In genomic region chr7:22350466-22351328, GRCh38 we compare ENCODE assay signal across 8 cellular contexts. TPM values are rescaled to one million over a fixed set of nuclear protein-coding genes. Genes with fewer than 3 reads are reported as not detected.
DNase-seq lines count a peak whose midpoint lies in the region; ATAC-seq, FAIRE-seq and TF ChIP-seq lines count a peak whose summit lies in the region.

No MANE protein-coding gene starts in this region.

- peaks cover 26% of the 10 kb centered on the region for H3F3A ChIP-seq in MM.1S (ENCODE audit: insufficient read depth, low read length)

- H3K4me2 ChIP-seq in MM.1S (ENCODE audit: low read depth, low read length), result peak overlapping the region; percentile 75

- no peaks in the 10 kb centered on the region for H3K9me3 ChIP-seq in MM.1S (replicated peaks; ENCODE audit: insufficient read depth, low read length)

- H3K27ac ChIP-seq in MM.1S (ENCODE audit: low read length), result peak overlapping the region; percentile 68; the same call in 1 of the 2 replicates

- peaks cover 4% of the 10 kb centered on the region for H3K9me3 Mint-ChIP-seq in T-helper 2 cell treated with Interferon-gamma antibody and Interleukin-4, amounts not matched to agents 5 μg/mL and 100 μg/mL, for 36 hours
- H3K9me3 Mint-ChIP-seq in activated T-cell treated with anti-CD3 and anti-CD28 coated beads, Interleukin-2, amount 50 U/mL, for 4 hours, result peaks cover 12% of the 10 kb centered on the region

- H3K9ac ChIP-seq in MM.1S (ENCODE audit: low read length), result peak overlapping the region; percentile 4; the same call in 1 of the 2 replicates

- no peak overlapping the region for H3K27ac Mint-ChIP-seq in T-helper 2 cell treated with Interferon-gamma antibody and Interleukin-4, amounts not matched to agents 5 μg/mL and 100 μg/mL, for 36 hours

- no peaks in the 10 kb centered on the region for H3K9me2 ChIP-seq in MM.1S (replicated peaks; ENCODE audit: insufficient read depth, low read length)

- H3K36me3 Mint-ChIP-seq in T-helper 2 cell treated with Interferon-gamma antibody and Interleukin-4, amounts not matched to agents 5 μg/mL and 100 μg/mL, for 36 hours (ENCODE audit: low read depth), result no peaks in the 10 kb centered on the region
- no peaks in the 10 kb centered on the region for H3K36me3 Mint-ChIP-seq in activated T-cell treated with anti-CD3 and anti-CD28 coated beads, Interleukin-2, amount 50 U/mL, for 4 hours (ENCODE audit: insufficient read depth)

- no peaks in the 10 kb centered on the region for H3K4me1 Mint-ChIP-seq in T-helper 2 cell treated with Interferon-gamma antibody and Interleukin-4, amounts not matched to agents 5 μg/mL and 100 μg/mL, for 36 hours (ENCODE audit: low read depth)
- H3K4me1 Mint-ChIP-seq in activated T-cell treated with anti-CD3 and anti-CD28 coated beads, Interleukin-2, amount 50 U/mL, for 4 hours (ENCODE audit: low read depth), result no peaks in the 10 kb centered on the region

- H3K36me3 ChIP-seq in GM06990 (ENCODE audit: control insufficient read depth, insufficient read depth, low read length) (no peaks in the 10 kb centered on the region), MM.1S (replicated peaks; ENCODE audit: insufficient read depth, low read length) (no peaks in the 10 kb centered on the region)

- peaks cover 54% of the 10 kb centered on the region for H3K27me3 Mint-ChIP-seq in T-helper 2 cell treated with Interferon-gamma antibody and Interleukin-4, amounts not matched to agents 5 μg/mL and 100 μg/mL, for 36 hours (ENCODE audit: low read depth)
- peaks cover 15% of the 10 kb centered on the region for H3K27me3 Mint-ChIP-seq in activated T-cell treated with anti-CD3 and anti-CD28 coated beads, Interleukin-2, amount 50 U/mL, for 4 hours (ENCODE audit: low read depth)

- peak; percentile 5 for FAIRE-seq in islet of Langerhans (lab: Jason Lieb, UNC)

- H2AFZ ChIP-seq in MM.1S (ENCODE audit: low read length), result no peak overlapping the region

- peak overlapping the region; percentile 29; the same call in 1 of the 2 replicates for H3K4me3 ChIP-seq in GM06990 (replicated peaks; ENCODE audit: low read depth, low read length)
- peak overlapping the region; percentile 15 for H3K4me3 ChIP-seq in MM.1S (ENCODE audit: low read length)

- H3K79me2 ChIP-seq in MM.1S (ENCODE audit: low read length), result peaks cover 85% of the 10 kb centered on the region

- ATAC-seq in activated T-cell treated with anti-CD3 and anti-CD28 coated beads, Interleukin-2, amount 50 U/mL, for 4 hours, result no peak

- peak; percentile 38 for DNase-seq in GM06990 (ENCODE audit: extremely low read depth, insufficient read length)
- DNase-seq in H4 (ENCODE audit: low spot score), result peak; percentile 43
- DNase-seq in MM.1S, result peak; percentile 31
- no peak for DNase-seq in T-helper 2 cell treated with Interferon-gamma antibody and Interleukin-4, amounts not matched to agents 5 μg/mL and 100 μg/mL, for 36 hours (ENCODE audit: low spot score)
- DNase-seq in NCI-H187 (lab: John Stamatoyannopoulos, UW), result no peak
- no peak for DNase-seq in activated T-cell treated with anti-CD3 and anti-CD28 coated beads, Interleukin-2, amount 50 U/mL, for 4 hours
- no peak for DNase-seq in putamen (ENCODE audit: low spot score)

- no peak overlapping the region for H3K4me3 Mint-ChIP-seq in T-helper 2 cell treated with Interferon-gamma antibody and Interleukin-4, amounts not matched to agents 5 μg/mL and 100 μg/mL, for 36 hours
- H3K4me3 Mint-ChIP-seq in activated T-cell treated with anti-CD3 and anti-CD28 coated beads, Interleukin-2, amount 50 U/mL, for 4 hours, result no peak overlapping the region

- peaks cover 40% of the 10 kb centered on the region for H3K4me1 ChIP-seq in MM.1S (ENCODE audit: low read length)

- H3K27me3 ChIP-seq in GM06990 (replicated peaks; ENCODE audit: control insufficient read depth, insufficient read depth, low read length) (no peaks in the 10 kb centered on the region), MM.1S (replicated peaks; ENCODE audit: insufficient read depth, low read length) (no peaks in the 10 kb centered on the region)

- no peaks in the 10 kb centered on the region for H4K20me1 ChIP-seq in MM.1S (ENCODE audit: insufficient read depth, low read length)

- TF ChIP-seq CTCF in GM06990 (IDR thresholded peaks at IDR 0.05; ENCODE audit: insufficient read depth, low read length, poor library complexity, severe bottlenecking), result no peak
- no peak for TF ChIP-seq CTCF in MM.1S (IDR thresholded peaks at IDR 0.05; ENCODE audit: low read length)

RNA-seq across cellular contexts. Expression of gene RAPGEF5, which starts 6.3 kb away (rescaled TPM):
- total RNA-seq in H4 (2014; rRNA removed; shearing (Covaris generic)), result 0.85 and 2.4 TPM in 2 replicates
- total RNA-seq in activated T-cell treated with anti-CD3 and anti-CD28 coated beads, Interleukin-2, amount 50 U/mL, for 4 hours, result 1 to 10 TPM in 1 of 3 donors, under 1 TPM in 2; 0.21 to 1.3 (median 0.56) TPM

Comparison
In these comparisons a context has a peak if more than half of its experiments do, and no peak if none do; other contexts are left out.
1. DNase-seq: peak in GM06990 (single experiment), H4 (single experiment) and MM.1S (single experiment); none in T-helper 2 cell treated with Interferon-gamma antibody and Interleukin-4, amounts not matched to agents 5 μg/mL and 100 μg/mL, for 36 hours (single experiment), NCI-H187 (0 of 2), activated T-cell treated with anti-CD3 and anti-CD28 coated beads, Interleukin-2, amount 50 U/mL, for 4 hours (single experiment) and putamen (single experiment).